Comparison of ENCODE assay signal across 20 cellular contexts in the genomic region with DNA sequence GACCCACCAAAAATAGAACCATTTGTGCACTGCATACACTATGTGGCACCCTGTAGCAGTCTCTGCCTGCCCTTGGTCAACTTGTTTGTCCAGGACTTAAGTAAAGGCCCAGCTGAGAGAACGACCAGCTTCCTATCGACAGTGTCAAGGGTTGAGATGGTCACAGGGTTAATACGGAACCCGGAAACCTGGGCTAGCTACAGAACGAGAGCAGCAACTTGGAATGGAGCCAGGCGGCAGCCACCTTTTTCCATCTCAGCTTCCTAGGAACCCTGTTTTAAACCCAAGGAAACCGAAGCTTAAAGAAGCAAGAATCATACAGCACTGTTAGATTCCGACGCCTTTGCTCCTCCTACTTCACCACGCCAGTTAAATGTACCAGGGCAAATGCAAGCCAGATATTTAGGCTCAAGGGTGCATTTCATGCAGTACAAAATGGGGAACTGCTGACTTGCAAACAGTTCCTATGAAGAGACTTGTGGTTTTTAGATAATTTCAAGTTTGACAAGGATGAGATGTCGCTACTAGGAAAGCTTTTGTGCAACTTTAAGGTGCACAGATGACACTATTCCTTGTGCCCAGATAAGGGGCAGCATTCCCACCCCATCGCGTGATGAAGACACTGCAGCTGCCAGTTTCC. TPM values are rescaled to one million over a fixed set of nuclear protein-coding genes. Genes with fewer than 3 reads are reported as not detected.
A peak's percentile ranks its signal among the peaks of the same experiment; 100 is the strongest.
DNase-seq lines count a peak whose midpoint lies in the region; ATAC-seq, FAIRE-seq and TF ChIP-seq lines count a peak whose summit lies in the region.
"Had no signal": no experiment of that assay in that cellular context is flagged by ENCODE, and none has a peak within 500 bp of the region (broad histone marks: within the 10 kb centered on the region; RNA-seq: fewer than 3 reads in every experiment).

No MANE protein-coding gene starts in this region.

- H3K27ac ChIP-seq in cingulate gyrus (ENCODE audit: low read depth, low read length) (peak overlapping the region; percentile 65), small intestine (ENCODE audit: low read depth in 1 of 2, low read length in 1 of 2) (peak overlapping the region in 1 of 2 donors; percentile 30), gastroesophageal sphincter (peak overlapping the region in 2 of 4 donors; percentile 18 to 36)
- H3K27ac ChIP-seq: A549, coronary artery had no signal

- no peak for FAIRE-seq in small intestine (lab: Jason Lieb, UNC)
- FAIRE-seq: A549, GM12878, islet of Langerhans had no signal

- no peak for TF ChIP-seq POLR2A in gastroesophageal sphincter (IDR thresholded peaks at IDR 0.05)

- no peak for TF ChIP-seq CTCF in gastroesophageal sphincter (IDR thresholded peaks at IDR 0.05)

- H3K9me3 ChIP-seq in small intestine (ENCODE audit: control insufficient read depth, low read depth) (no peaks in the 10 kb centered on the region), gastroesophageal sphincter (no peaks in the 10 kb centered on the region)
- H3K9me3 ChIP-seq: A549, upper lobe of left lung had no signal

- 58 to 70% (median 67%) methylated on average over 13 of the region's 13 CpGs for WGBS in small intestine, 3 donors
- 47 to 78% methylated on average over 3 to 11 of the region's 13 CpGs for WGBS in gastroesophageal sphincter (ENCODE audit: low coverage in 1 of 2), 2 donors

- no peaks in the 10 kb centered on the region for H3K27me3 ChIP-seq in small intestine (ENCODE audit: control insufficient read depth in 2 of 2, insufficient read depth in 2 of 2, low read length in 2 of 2)
- no peaks in the 10 kb centered on the region for H3K27me3 ChIP-seq in gastroesophageal sphincter
- H3K27me3 ChIP-seq: upper lobe of left lung had no signal

- no peak for ATAC-seq in gastroesophageal sphincter
- ATAC-seq: A549, GM12878, sciatic nerve had no signal

- DNase-seq in SIG-M5 treated with dmso at 0.1 percent for 504 hours (lab: John Stamatoyannopoulos, UW; ENCODE audit: unreplicated experiment) (peak; percentile 34), SIG-M5 (lab: John Stamatoyannopoulos, UW) (no peak), NOMO-1 (lab: John Stamatoyannopoulos, UW; ENCODE audit: unreplicated experiment in 2 of 2) (peak; percentile 44 to 73), small intestine (peak; percentile 71), SKM-1 treated with dmso at 0.1 percent for 144 hours (lab: John Stamatoyannopoulos, UW; ENCODE audit: unreplicated experiment) (no peak), NCI-H1930 (lab: John Stamatoyannopoulos, UW) (no peak)
- DNase-seq: activated CD4-positive, alpha-beta T cell treated with anti-CD3 and anti-CD28 coated beads, Interleukin-2, amount 50 U/mL, for 48 hours; COR-L47; NCI-H82; SHP77 treated with DMSO at 0.1 percent for 48 hours; stimulated activated CD4-positive, alpha-beta T cell treated with anti-CD3 and anti-CD28 coated beads, Interleukin-4, amount 100 ng/mL, for 24 hours; T-helper 9 cell had no signal

- no peak overlapping the region for H3K4me3 ChIP-seq in small intestine (ENCODE audit: low read depth in 1 of 2, low read length in 2 of 2)
- H3K4me3 ChIP-seq in gastroesophageal sphincter, result no peak overlapping the region
- H3K4me3 ChIP-seq: A549, coronary artery, GM12878, upper lobe of left lung had no signal

- TF ChIP-seq EP300 in gastroesophageal sphincter (IDR thresholded peaks at IDR 0.05), result no peak

- no peaks in the 10 kb centered on the region for H3K4me1 ChIP-seq in small intestine (ENCODE audit: control insufficient read depth in 2 of 2, insufficient read depth in 1 of 2, low read depth in 1 of 2, low read length in 1 of 2)
- peaks cover 0 to 87% (median 13%) of the 10 kb centered on the region in 3 donors for H3K4me1 ChIP-seq in gastroesophageal sphincter
- H3K4me1 ChIP-seq: A549 had no signal

- H3K36me3 ChIP-seq in small intestine (ENCODE audit: control insufficient read depth in 2 of 2, insufficient read depth in 2 of 2, low read length in 2 of 2) (peaks cover 9 to 10% of the 10 kb centered on the region in 2 donors), gastroesophageal sphincter (peaks cover 0 to 86% of the 10 kb centered on the region in 2 donors)

RNA-seq across cellular contexts. Expression of a gene that starts 35.5 kb away (rescaled TPM):
- polyA plus RNA-seq in small intestine, result 10 to 100 TPM; 14.6 to 46.7 (median 39.2) TPM
- total RNA-seq in gastroesophageal sphincter, result 10 to 100 TPM in 3 of 4 donors, 1 to 10 TPM in 1; 8.1 to 12.3 (median 11.7) TPM

RNA-seq across cellular contexts. Expression of a gene that starts 35.7 kb away (rescaled TPM):
- 100 to 1,000 TPM in 2 of 3 donors, 10 to 100 TPM in 1; 73.2 to 153 (median 147) TPM for polyA plus RNA-seq in small intestine
- total RNA-seq in gastroesophageal sphincter, result 10 to 100 TPM; 58.2 to 77.2 (median 63.7) TPM

RNA-seq across cellular contexts. Expression of a gene that starts 59.1 kb away (rescaled TPM):
- 1,000 to 10,000 TPM in 2 of 3 donors, 100 to 1,000 TPM in 1; 249 to 1,138 (median 1,022) TPM for polyA plus RNA-seq in small intestine
- total RNA-seq in gastroesophageal sphincter, result 1 to 10 TPM in 1 of 4 donors, under 1 TPM in 3; 0.27 to 1.6 (median 0.71) TPM

Comparison
In these comparisons a context has a peak if more than half of its experiments do, and no peak if none do; other contexts are left out.
1. DNase-seq: peak in SIG-M5 treated with dmso at 0.1 percent for 504 hours (single experiment), NOMO-1 (2 of 2) and small intestine (single experiment); none in SIG-M5 (single experiment), SKM-1 treated with dmso at 0.1 percent for 144 hours (single experiment) and NCI-H1930 (0 of 2).